Comparison of ENCODE assay signal across 1 cellular context in the genomic region with DNA sequence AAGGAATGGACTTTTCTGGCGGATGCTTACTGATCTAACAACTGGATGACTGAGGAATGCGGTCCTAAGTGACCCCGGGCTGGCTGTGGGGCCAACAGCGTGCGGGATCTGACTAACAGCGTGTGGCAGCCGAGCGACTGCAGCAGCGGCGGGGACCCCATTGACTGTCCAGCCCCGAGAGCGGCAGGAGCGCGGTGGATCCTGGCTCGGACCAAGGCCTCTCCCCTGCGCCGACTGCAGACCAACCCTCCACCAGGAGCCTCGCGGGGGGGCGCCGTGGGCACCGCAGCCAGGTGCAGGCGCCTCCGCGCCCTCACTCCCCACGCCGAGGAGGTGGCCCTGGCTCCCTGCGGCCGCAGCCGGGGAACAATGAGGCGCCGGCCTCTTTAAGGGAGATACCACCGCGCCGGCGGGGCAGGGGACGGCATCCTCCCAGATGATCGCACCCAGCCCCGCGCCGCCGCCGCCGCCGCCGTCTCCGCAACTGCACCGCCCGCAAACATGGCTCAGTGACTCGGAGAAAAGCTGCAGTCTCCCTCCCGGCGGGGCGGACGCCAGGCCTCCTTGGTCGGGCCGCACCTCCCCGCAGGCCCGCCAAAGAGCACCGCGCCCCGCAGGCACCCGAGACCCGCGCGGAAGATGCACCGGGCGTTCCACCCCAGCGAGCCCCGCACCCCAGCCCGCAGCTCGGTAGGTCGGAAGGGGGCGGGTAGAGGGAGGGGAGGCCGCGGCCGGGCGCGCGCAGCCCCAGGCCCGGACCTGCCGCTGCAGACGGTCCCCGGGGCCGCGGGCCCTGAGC.
TF ChIP-seq lines count a peak whose summit lies in the region.

No MANE protein-coding gene starts in this region.

TF ChIP-seq in K562, 482 proteins besides CTCF, POLR2A, EP300 and RAD21 (continued from another document and continues in another):
- TF ChIP-seq TFAP4 (CRISPR knock-in tag; IDR thresholded peaks at IDR 0.05; ENCODE audit: borderline replicate concordance) (peak; percentile 94), ZNF253 (CRISPR knock-in tag; conservative IDR thresholded peaks at IDR 0.05) (0 out of 2 replicates have a peak, but pooled peaks have one; percentile 19), ZNF444 (CRISPR knock-in tag; IDR thresholded peaks at IDR 0.05) (no peak), SMAD1 (IDR thresholded peaks at IDR 0.05; ENCODE audit: low read depth, low read length, partially characterized antibody) (no peak), ZNF57 (CRISPR knock-in tag; IDR thresholded peaks at IDR 0.05) (no peak), FOXA1 (IDR thresholded peaks at IDR 0.05; ENCODE audit: borderline replicate concordance) (no peak), E2F3 (CRISPR knock-in tag; IDR thresholded peaks at IDR 0.05) (0 out of 2 replicates have a peak, but pooled peaks have one; percentile 9), ZNF785 (CRISPR knock-in tag; IDR thresholded peaks at IDR 0.05) (no peak), RHOXF2B (CRISPR knock-in tag; conservative IDR thresholded peaks at IDR 0.05) (no peak), MTF1 (CRISPR knock-in tag; IDR thresholded peaks at IDR 0.05; ENCODE audit: borderline replicate concordance) (no peak), HOXB6 (CRISPR knock-in tag; IDR thresholded peaks at IDR 0.05; ENCODE audit: borderline replicate concordance) (peak; percentile 77; the same call in 1 of the 2 replicates), KLF10 (CRISPR knock-in tag; IDR thresholded peaks at IDR 0.05) (no peak), POLR2B (IDR thresholded peaks at IDR 0.05; ENCODE audit: low read depth, partially characterized antibody) (peak; percentile 84), BDP1 (IDR thresholded peaks at IDR 0.05; ENCODE audit: insufficient read depth, insufficient read length) (no peak), HDAC8 (tag; IDR thresholded peaks at IDR 0.05) (no peak), ELF4 (CRISPR knock-in tag; IDR thresholded peaks at IDR 0.05) (no peak), THRAP3 (IDR thresholded peaks at IDR 0.05; ENCODE audit: borderline replicate concordance) (no peak), YY1 (IDR thresholded peaks at IDR 0.05; ENCODE audit: borderline replicate concordance in 1 of 3, control insufficient read depth in 1 of 3, extremely low read depth in 1 of 3, insufficient read depth in 3 of 3, insufficient read length in 1 of 3, insufficient replicate concordance in 2 of 3, low read depth in 1 of 3, low read length in 2 of 3) (peak in 1 of 3 experiments; percentile 71), POLR2H (tag; IDR thresholded peaks at IDR 0.05; ENCODE audit: low read depth) (no peak), ZNF780A (CRISPR knock-in tag; IDR thresholded peaks at IDR 0.05) (no peak), E2F4 (CRISPR knock-in tag; IDR thresholded peaks at IDR 0.05; ENCODE audit: low read depth) (no peak), ZEB2 (IDR thresholded peaks at IDR 0.05) (peak; percentile 69; the same call in 1 of the 2 replicates), C11orf30 (IDR thresholded peaks at IDR 0.05; ENCODE audit: low read depth) (no peak), MEF2A (IDR thresholded peaks at IDR 0.05; ENCODE audit: control insufficient read depth, low read depth, low read length) (no peak), BCOR (IDR thresholded peaks at IDR 0.05) (no peak; the same call in 1 of the 2 replicates), KDM5B (IDR thresholded peaks at IDR 0.05; ENCODE audit: insufficient replicate concordance, low read depth, low read length) (peak; percentile 69), HCFC1 (IDR thresholded peaks at IDR 0.05; ENCODE audit: low read depth, low read length) (no peak), HSF4 (CRISPR knock-in tag; IDR thresholded peaks at IDR 0.05; ENCODE audit: borderline replicate concordance) (no peak), ZNF695 (CRISPR knock-in tag; IDR thresholded peaks at IDR 0.05) (no peak), ZBTB17 (CRISPR knock-in tag; IDR thresholded peaks at IDR 0.05) (peak; percentile 84), KAT8 (IDR thresholded peaks at IDR 0.05; ENCODE audit: low read depth) (no peak), TRIM24 (IDR thresholded peaks at IDR 0.05) (no peak), KDM4B (IDR thresholded peaks at IDR 0.05; ENCODE audit: borderline replicate concordance in 2 of 2, low read depth in 1 of 2) (peak in 1 of 2 experiments; percentile 71; a peak in 1 of 4 replicates), CREB1 (IDR thresholded peaks at IDR 0.05) (no peak), CREB1 (CRISPR knock-in tag; IDR thresholded peaks at IDR 0.05) (peak; percentile 65), PHB (CRISPR knock-in tag; IDR thresholded peaks at IDR 0.05) (peak; percentile 81; the same call in 1 of the 2 replicates), PHF8 (IDR thresholded peaks at IDR 0.05; ENCODE audit: borderline replicate concordance, low read length) (peak; percentile 73; the same call in 1 of the 2 replicates), TAF15 (IDR thresholded peaks at IDR 0.05; ENCODE audit: low read depth, low read length) (no peak), TBL1XR1 (IDR thresholded peaks at IDR 0.05; ENCODE audit: low read length in 2 of 2) (no peak), LEF1 (IDR thresholded peaks at IDR 0.05) (no peak), IFI16 (CRISPR knock-in tag; IDR thresholded peaks at IDR 0.05) (no peak), PPARD (CRISPR knock-in tag; IDR thresholded peaks at IDR 0.05) (no peak), ZKSCAN8 (CRISPR knock-in tag; IDR thresholded peaks at IDR 0.05) (no peak), RAD51 (IDR thresholded peaks at IDR 0.05; ENCODE audit: borderline replicate concordance, low read depth) (no peak), EZH2 (IDR thresholded peaks at IDR 0.05; ENCODE audit: borderline replicate concordance, low read depth, low read length) (no peak), HNRNPL (IDR thresholded peaks at IDR 0.05; ENCODE audit: low read depth, low read length) (peak; percentile 87), KDM2B (CRISPR knock-in tag; IDR thresholded peaks at IDR 0.05) (peak; percentile 56), ZNF347 (CRISPR knock-in tag; IDR thresholded peaks at IDR 0.05; ENCODE audit: low read depth) (no peak), PTRF (tag; IDR thresholded peaks at IDR 0.05) (no peak), NCOR1 (IDR thresholded peaks at IDR 0.05) (no peak), E4F1 (CRISPR knock-in tag; IDR thresholded peaks at IDR 0.05; ENCODE audit: borderline replicate concordance) (no peak), RBBP5 (IDR thresholded peaks at IDR 0.05; ENCODE audit: borderline replicate concordance, insufficient read depth, low read length, poor library complexity, severe bottlenecking) (peak; percentile 87), CREBBP (IDR thresholded peaks at IDR 0.05; ENCODE audit: low read depth, low read length) (no peak), ZBED1 (IDR thresholded peaks at IDR 0.05) (no peak; the same call in 1 of the 2 replicates), TEAD2 (tag; IDR thresholded peaks at IDR 0.05) (no peak), TCF7L2 (IDR thresholded peaks at IDR 0.05; ENCODE audit: low read depth, low read length) (peak; percentile 82), RNF2 (IDR thresholded peaks at IDR 0.05) (peak; percentile 29; the same call in 1 of the 2 replicates)
- TF ChIP-seq, protein P1, sequence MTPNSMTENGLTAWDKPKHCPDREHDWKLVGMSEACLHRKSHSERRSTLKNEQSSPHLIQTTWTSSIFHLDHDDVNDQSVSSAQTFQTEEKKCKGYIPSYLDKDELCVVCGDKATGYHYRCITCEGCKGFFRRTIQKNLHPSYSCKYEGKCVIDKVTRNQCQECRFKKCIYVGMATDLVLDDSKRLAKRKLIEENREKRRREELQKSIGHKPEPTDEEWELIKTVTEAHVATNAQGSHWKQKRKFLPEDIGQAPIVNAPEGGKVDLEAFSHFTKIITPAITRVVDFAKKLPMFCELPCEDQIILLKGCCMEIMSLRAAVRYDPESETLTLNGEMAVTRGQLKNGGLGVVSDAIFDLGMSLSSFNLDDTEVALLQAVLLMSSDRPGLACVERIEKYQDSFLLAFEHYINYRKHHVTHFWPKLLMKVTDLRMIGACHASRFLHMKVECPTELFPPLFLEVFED (CRISPR knock-in tag; conservative IDR thresholded peaks at IDR 0.05): no peak
- TF ChIP-seq, protein P2, sequence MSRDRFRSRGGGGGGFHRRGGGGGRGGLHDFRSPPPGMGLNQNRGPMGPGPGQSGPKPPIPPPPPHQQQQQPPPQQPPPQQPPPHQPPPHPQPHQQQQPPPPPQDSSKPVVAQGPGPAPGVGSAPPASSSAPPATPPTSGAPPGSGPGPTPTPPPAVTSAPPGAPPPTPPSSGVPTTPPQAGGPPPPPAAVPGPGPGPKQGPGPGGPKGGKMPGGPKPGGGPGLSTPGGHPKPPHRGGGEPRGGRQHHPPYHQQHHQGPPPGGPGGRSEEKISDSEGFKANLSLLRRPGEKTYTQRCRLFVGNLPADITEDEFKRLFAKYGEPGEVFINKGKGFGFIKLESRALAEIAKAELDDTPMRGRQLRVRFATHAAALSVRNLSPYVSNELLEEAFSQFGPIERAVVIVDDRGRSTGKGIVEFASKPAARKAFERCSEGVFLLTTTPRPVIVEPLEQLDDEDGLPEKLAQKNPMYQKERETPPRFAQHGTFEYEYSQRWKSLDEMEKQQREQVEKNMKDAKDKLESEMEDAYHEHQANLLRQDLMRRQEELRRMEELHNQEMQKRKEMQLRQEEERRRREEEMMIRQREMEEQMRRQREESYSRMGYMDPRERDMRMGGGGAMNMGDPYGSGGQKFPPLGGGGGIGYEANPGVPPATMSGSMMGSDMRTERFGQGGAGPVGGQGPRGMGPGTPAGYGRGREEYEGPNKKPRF (IDR thresholded peaks at IDR 0.05; ENCODE audit: low read depth, low read length): no peak
- TF ChIP-seq, protein P3, sequence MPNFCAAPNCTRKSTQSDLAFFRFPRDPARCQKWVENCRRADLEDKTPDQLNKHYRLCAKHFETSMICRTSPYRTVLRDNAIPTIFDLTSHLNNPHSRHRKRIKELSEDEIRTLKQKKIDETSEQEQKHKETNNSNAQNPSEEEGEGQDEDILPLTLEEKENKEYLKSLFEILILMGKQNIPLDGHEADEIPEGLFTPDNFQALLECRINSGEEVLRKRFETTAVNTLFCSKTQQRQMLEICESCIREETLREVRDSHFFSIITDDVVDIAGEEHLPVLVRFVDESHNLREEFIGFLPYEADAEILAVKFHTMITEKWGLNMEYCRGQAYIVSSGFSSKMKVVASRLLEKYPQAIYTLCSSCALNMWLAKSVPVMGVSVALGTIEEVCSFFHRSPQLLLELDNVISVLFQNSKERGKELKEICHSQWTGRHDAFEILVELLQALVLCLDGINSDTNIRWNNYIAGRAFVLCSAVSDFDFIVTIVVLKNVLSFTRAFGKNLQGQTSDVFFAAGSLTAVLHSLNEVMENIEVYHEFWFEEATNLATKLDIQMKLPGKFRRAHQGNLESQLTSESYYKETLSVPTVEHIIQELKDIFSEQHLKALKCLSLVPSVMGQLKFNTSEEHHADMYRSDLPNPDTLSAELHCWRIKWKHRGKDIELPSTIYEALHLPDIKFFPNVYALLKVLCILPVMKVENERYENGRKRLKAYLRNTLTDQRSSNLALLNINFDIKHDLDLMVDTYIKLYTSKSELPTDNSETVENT (CRISPR knock-in tag; IDR thresholded peaks at IDR 0.05): peak; percentile 95
- TF ChIP-seq, protein P4, sequence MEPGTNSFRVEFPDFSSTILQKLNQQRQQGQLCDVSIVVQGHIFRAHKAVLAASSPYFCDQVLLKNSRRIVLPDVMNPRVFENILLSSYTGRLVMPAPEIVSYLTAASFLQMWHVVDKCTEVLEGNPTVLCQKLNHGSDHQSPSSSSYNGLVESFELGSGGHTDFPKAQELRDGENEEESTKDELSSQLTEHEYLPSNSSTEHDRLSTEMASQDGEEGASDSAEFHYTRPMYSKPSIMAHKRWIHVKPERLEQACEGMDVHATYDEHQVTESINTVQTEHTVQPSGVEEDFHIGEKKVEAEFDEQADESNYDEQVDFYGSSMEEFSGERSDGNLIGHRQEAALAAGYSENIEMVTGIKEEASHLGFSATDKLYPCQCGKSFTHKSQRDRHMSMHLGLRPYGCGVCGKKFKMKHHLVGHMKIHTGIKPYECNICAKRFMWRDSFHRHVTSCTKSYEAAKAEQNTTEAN (CRISPR knock-in tag; IDR thresholded peaks at IDR 0.05): peak; percentile 14; the same call in 1 of the 2 replicates
- TF ChIP-seq, protein P5, sequence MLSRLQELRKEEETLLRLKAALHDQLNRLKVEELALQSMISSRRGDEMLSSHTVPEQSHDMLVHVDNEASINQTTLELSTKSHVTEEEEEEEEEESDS (CRISPR knock-in tag; IDR thresholded peaks at IDR 0.05): no peak
- TF ChIP-seq, protein P6, sequence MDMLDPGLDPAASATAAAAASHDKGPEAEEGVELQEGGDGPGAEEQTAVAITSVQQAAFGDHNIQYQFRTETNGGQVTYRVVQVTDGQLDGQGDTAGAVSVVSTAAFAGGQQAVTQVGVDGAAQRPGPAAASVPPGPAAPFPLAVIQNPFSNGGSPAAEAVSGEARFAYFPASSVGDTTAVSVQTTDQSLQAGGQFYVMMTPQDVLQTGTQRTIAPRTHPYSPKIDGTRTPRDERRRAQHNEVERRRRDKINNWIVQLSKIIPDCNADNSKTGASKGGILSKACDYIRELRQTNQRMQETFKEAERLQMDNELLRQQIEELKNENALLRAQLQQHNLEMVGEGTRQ (CRISPR knock-in tag; IDR thresholded peaks at IDR 0.05): no peak; the same call in 1 of the 2 replicates
